19 cellular contexts compared by ENCODE assay signal in genomic region chr2:46377666-46378560, GRCh38.
DNase-seq lines count a peak whose midpoint lies in the region; ATAC-seq and TF ChIP-seq lines count a peak whose summit lies in the region.
"Had no signal": no experiment of that assay in that cellular context is flagged by ENCODE, and none has a peak within 500 bp of the region (broad histone marks: within the 10 kb centered on the region; RNA-seq: fewer than 3 reads in every experiment).

No MANE protein-coding gene starts in this region.

- H3K36me3 ChIP-seq in upper lobe of left lung: peaks cover 73 to 100% (median 92%) of the 10 kb centered on the region in 4 donors

- peaks cover 19% of the 10 kb centered on the region for H3K36me3 Mint-ChIP-seq in activated CD4-positive, alpha-beta memory T cell treated with anti-CD3 and anti-CD28 coated beads, Interleukin-2, amount 10 ng/mL, durations not matched to agents 7 days and 5 days (ENCODE audit: low read depth)
- H3K36me3 Mint-ChIP-seq in activated CD4-positive, alpha-beta memory T cell treated with anti-CD3 and anti-CD28 coated beads for 36 hours: peaks cover 6% of the 10 kb centered on the region
- peaks cover 4% of the 10 kb centered on the region for H3K36me3 Mint-ChIP-seq in activated CD8-positive, alpha-beta memory T cell treated with anti-CD3 and anti-CD28 coated beads, Interleukin-2, amount 10 ng/mL, durations not matched to agents 7 days and 5 days
- H3K36me3 Mint-ChIP-seq in nephron (ENCODE audit: low read depth): peaks cover 7% of the 10 kb centered on the region
- H3K36me3 Mint-ChIP-seq: natural killer cell treated with Interleukin-12 subunit alpha and Interleukin-12 subunit beta and Interleukin-15 and Interleukin-18, amount 100 ng/mL, for 72 hours had no signal

- WGBS in upper lobe of left lung, 2 donors: 87 to 92% methylated on average over 13 to 15 of the region's 16 CpGs

- no peaks in the 10 kb centered on the region for H3K27me3 Mint-ChIP-seq in activated CD4-positive, alpha-beta memory T cell treated with anti-CD3 and anti-CD28 coated beads, Interleukin-2, amount 10 ng/mL, durations not matched to agents 7 days and 5 days
- H3K27me3 Mint-ChIP-seq in activated CD4-positive, alpha-beta memory T cell treated with anti-CD3 and anti-CD28 coated beads for 36 hours: no peaks in the 10 kb centered on the region
- H3K27me3 Mint-ChIP-seq in activated CD8-positive, alpha-beta memory T cell treated with anti-CD3 and anti-CD28 coated beads, Interleukin-2, amount 10 ng/mL, durations not matched to agents 7 days and 5 days: no peaks in the 10 kb centered on the region
- peaks cover 24% of the 10 kb centered on the region for H3K27me3 Mint-ChIP-seq in nephron (ENCODE audit: low read depth)
- H3K27me3 Mint-ChIP-seq: activated CD4-positive, alpha-beta T cell treated with anti-CD3 and anti-CD28 coated beads for 36 hours had no signal

- no peak for TF ChIP-seq POLR2A in upper lobe of left lung (IDR thresholded peaks at IDR 0.05)

- no peaks in the 10 kb centered on the region for H3K27me3 ChIP-seq in upper lobe of left lung
- H3K27me3 ChIP-seq: brain microvascular endothelial cell had no signal

- H3K27ac ChIP-seq in upper lobe of left lung: peak overlapping the region in 3 of 4 donors; percentile 56 to 62 (median 58)
- H3K27ac ChIP-seq: brain microvascular endothelial cell had no signal

- H3K27ac Mint-ChIP-seq in activated CD4-positive, alpha-beta memory T cell treated with anti-CD3 and anti-CD28 coated beads, Interleukin-2, amount 10 ng/mL, durations not matched to agents 7 days and 5 days: no peak overlapping the region
- no peak overlapping the region for H3K27ac Mint-ChIP-seq in activated CD4-positive, alpha-beta memory T cell treated with anti-CD3 and anti-CD28 coated beads for 36 hours
- H3K27ac Mint-ChIP-seq in activated CD8-positive, alpha-beta memory T cell treated with anti-CD3 and anti-CD28 coated beads, Interleukin-2, amount 10 ng/mL, durations not matched to agents 7 days and 5 days: no peak overlapping the region
- H3K27ac Mint-ChIP-seq in nephron: peak overlapping the region; percentile 44 to 71 (median 69)
- H3K27ac Mint-ChIP-seq: activated CD4-positive, alpha-beta T cell treated with anti-CD3 and anti-CD28 coated beads for 36 hours; natural killer cell treated with Interleukin-12 subunit alpha and Interleukin-12 subunit beta and Interleukin-15 and Interleukin-18, amount 100 ng/mL, for 72 hours; T-helper 1 cell treated with Interleukin-12 subunit alpha and Interleukin-12 subunit beta and Interleukin-4 antibody, amounts not matched to agents 30 μg/mL and 1 μg/mL, for 36 hours had no signal

- H3K9me3 Mint-ChIP-seq in activated CD4-positive, alpha-beta memory T cell treated with anti-CD3 and anti-CD28 coated beads, Interleukin-2, amount 10 ng/mL, durations not matched to agents 7 days and 5 days: no peaks in the 10 kb centered on the region
- no peaks in the 10 kb centered on the region for H3K9me3 Mint-ChIP-seq in activated CD4-positive, alpha-beta memory T cell treated with anti-CD3 and anti-CD28 coated beads for 36 hours
- no peaks in the 10 kb centered on the region for H3K9me3 Mint-ChIP-seq in activated CD8-positive, alpha-beta memory T cell treated with anti-CD3 and anti-CD28 coated beads, Interleukin-2, amount 10 ng/mL, durations not matched to agents 7 days and 5 days (ENCODE audit: low read depth)
- no peaks in the 10 kb centered on the region for H3K9me3 Mint-ChIP-seq in nephron
- H3K9me3 Mint-ChIP-seq: natural killer cell treated with Interleukin-12 subunit alpha and Interleukin-12 subunit beta and Interleukin-15 and Interleukin-18, amount 100 ng/mL, for 72 hours; T-helper 1 cell treated with Interleukin-12 subunit alpha and Interleukin-12 subunit beta and Interleukin-4 antibody, amounts not matched to agents 30 μg/mL and 1 μg/mL, for 36 hours had no signal

- TF ChIP-seq CTCF in nephron (IDR thresholded peaks at IDR 0.05; ENCODE audit: unreplicated experiment in 3 of 3): no peak
- no peak for TF ChIP-seq CTCF in upper lobe of left lung (IDR thresholded peaks at IDR 0.05)

- no peak overlapping the region for H3K4me3 ChIP-seq in upper lobe of left lung

- no peak overlapping the region for H3K4me3 Mint-ChIP-seq in activated CD4-positive, alpha-beta memory T cell treated with anti-CD3 and anti-CD28 coated beads, Interleukin-2, amount 10 ng/mL, durations not matched to agents 7 days and 5 days
- H3K4me3 Mint-ChIP-seq in activated CD4-positive, alpha-beta memory T cell treated with anti-CD3 and anti-CD28 coated beads for 36 hours: no peak overlapping the region
- H3K4me3 Mint-ChIP-seq in activated CD8-positive, alpha-beta memory T cell treated with anti-CD3 and anti-CD28 coated beads, Interleukin-2, amount 10 ng/mL, durations not matched to agents 7 days and 5 days: no peak overlapping the region
- H3K4me3 Mint-ChIP-seq in nephron: no peak overlapping the region
- H3K4me3 Mint-ChIP-seq: activated CD4-positive, alpha-beta T cell treated with anti-CD3 and anti-CD28 coated beads for 36 hours; natural killer cell treated with Interleukin-12 subunit alpha and Interleukin-12 subunit beta and Interleukin-15 and Interleukin-18, amount 100 ng/mL, for 72 hours; T-helper 1 cell treated with Interleukin-12 subunit alpha and Interleukin-12 subunit beta and Interleukin-4 antibody, amounts not matched to agents 30 μg/mL and 1 μg/mL, for 36 hours had no signal

- intact Hi-C loops in activated CD4-positive, alpha-beta memory T cell treated with anti-CD3 and anti-CD28 coated beads for 36 hours (cut with micrococcal nuclease): no loop called here

- TF ChIP-seq EP300 in upper lobe of left lung (IDR thresholded peaks at IDR 0.05): no peak

- POLR2A ChIA-PET in activated CD4-positive, alpha-beta memory T cell treated with anti-CD3 and anti-CD28 coated beads, Interleukin-2, amount 10 ng/mL, durations not matched to agents 7 days and 5 days (lab: Charles Lee): interaction anchor here (0.7 to 1.2 kb wide), 2 partner anchors 10 to 16 kb away, joined by 3 to 4 read pairs; no protein-coding TSS in a partner anchor
- POLR2A ChIA-PET in activated CD4-positive, alpha-beta memory T cell treated with anti-CD3 and anti-CD28 coated beads for 36 hours (lab: Charles Lee): no interaction called here

- no peaks in the 10 kb centered on the region for H3K4me1 Mint-ChIP-seq in activated CD4-positive, alpha-beta memory T cell treated with anti-CD3 and anti-CD28 coated beads, Interleukin-2, amount 10 ng/mL, durations not matched to agents 7 days and 5 days
- no peaks in the 10 kb centered on the region for H3K4me1 Mint-ChIP-seq in activated CD4-positive, alpha-beta memory T cell treated with anti-CD3 and anti-CD28 coated beads for 36 hours (ENCODE audit: low read depth)
- no peaks in the 10 kb centered on the region for H3K4me1 Mint-ChIP-seq in activated CD8-positive, alpha-beta memory T cell treated with anti-CD3 and anti-CD28 coated beads, Interleukin-2, amount 10 ng/mL, durations not matched to agents 7 days and 5 days
- H3K4me1 Mint-ChIP-seq in nephron: peaks cover 31% of the 10 kb centered on the region
- H3K4me1 Mint-ChIP-seq: activated CD4-positive, alpha-beta T cell treated with anti-CD3 and anti-CD28 coated beads for 36 hours had no signal

- H3K9me3 ChIP-seq in upper lobe of left lung: no peaks in the 10 kb centered on the region

- CTCF ChIA-PET in activated CD4-positive, alpha-beta memory T cell treated with anti-CD3 and anti-CD28 coated beads, Interleukin-2, amount 10 ng/mL, durations not matched to agents 7 days and 5 days (lab: Charles Lee): interaction anchor here (0.6 to 1.5 kb wide), 2 partner anchors 314 to 384 kb away, joined by 3 to 4 read pairs; no protein-coding TSS in a partner anchor
- CTCF ChIA-PET in activated CD4-positive, alpha-beta memory T cell treated with anti-CD3 and anti-CD28 coated beads for 36 hours (lab: Charles Lee): interaction anchor here (0.6 to 0.7 kb wide), 2 partner anchors 190 to 398 kb away, joined by 3 read pairs; no protein-coding TSS in a partner anchor
- CTCF ChIA-PET in activated CD8-positive, alpha-beta memory T cell treated with anti-CD3 and anti-CD28 coated beads, Interleukin-2, amount 10 ng/mL, durations not matched to agents 7 days and 5 days (lab: Charles Lee): interaction anchor here (0.9 to 1.6 kb wide), 2 partner anchors 11 to 14 kb away, joined by 3 to 5 read pairs; no protein-coding TSS in a partner anchor

- peak; percentile 8 for DNase-seq in activated CD4-positive, alpha-beta memory T cell treated with anti-CD3 and anti-CD28 coated beads, Interleukin-2, amount 10 ng/mL, durations not matched to agents 7 days and 5 days
- no peak for DNase-seq in activated CD4-positive, alpha-beta memory T cell treated with anti-CD3 and anti-CD28 coated beads for 36 hours
- DNase-seq in activated CD8-positive, alpha-beta memory T cell treated with anti-CD3 and anti-CD28 coated beads, Interleukin-2, amount 10 ng/mL, durations not matched to agents 7 days and 5 days: peak; percentile 32
- DNase-seq in upper lobe of left lung: no peak
- DNase-seq: activated CD4-positive, alpha-beta T cell treated with anti-CD3 and anti-CD28 coated beads for 36 hours; activated gamma-delta T cell; brain microvascular endothelial cell; cortex of kidney; DMS79 treated with DMSO at 0.1 percent for 48 hours; GOT3; midbrain; NCI-H1092; NCI-H2081 treated with DMSO at 0.1 percent for 48 hours had no signal

- ATAC-seq in activated CD8-positive, alpha-beta memory T cell treated with anti-CD3 and anti-CD28 coated beads, Interleukin-2, amount 10 ng/mL, durations not matched to agents 7 days and 5 days: no peak
- ATAC-seq in upper lobe of left lung (ENCODE audit: low FRiP score in 2 of 2) (no peak), GM19328 (IDR thresholded peaks at IDR 0.05; ENCODE audit: unreplicated experiment) (no peak), HG03457 (IDR thresholded peaks at IDR 0.05; ENCODE audit: unreplicated experiment) (no peak), GM18511 (IDR thresholded peaks at IDR 0.05; ENCODE audit: unreplicated experiment) (no peak)
- ATAC-seq: activated CD4-positive, alpha-beta T cell treated with anti-CD3 and anti-CD28 coated beads for 36 hours; natural killer cell treated with Interleukin-12 subunit alpha and Interleukin-12 subunit beta and Interleukin-15 and Interleukin-18, amount 100 ng/mL, for 72 hours had no signal

- peaks cover 9 to 27% (median 13%) of the 10 kb centered on the region in 4 donors for H3K4me1 ChIP-seq in upper lobe of left lung

Comparison
In these comparisons a context has a peak if more than half of its experiments do, and no peak if none do; other contexts are left out.
1. DNase-seq: peak in activated CD4-positive, alpha-beta memory T cell treated with anti-CD3 and anti-CD28 coated beads, Interleukin-2, amount 10 ng/mL, durations not matched to agents 7 days and 5 days (single experiment) and activated CD8-positive, alpha-beta memory T cell treated with anti-CD3 and anti-CD28 coated beads, Interleukin-2, amount 10 ng/mL, durations not matched to agents 7 days and 5 days (single experiment); none in activated CD4-positive, alpha-beta memory T cell treated with anti-CD3 and anti-CD28 coated beads for 36 hours (single experiment) and upper lobe of left lung (0 of 2).
2. H3K27ac Mint-ChIP-seq: peak in nephron (3 of 3); none in activated CD4-positive, alpha-beta memory T cell treated with anti-CD3 and anti-CD28 coated beads, Interleukin-2, amount 10 ng/mL, durations not matched to agents 7 days and 5 days (single experiment), activated CD4-positive, alpha-beta memory T cell treated with anti-CD3 and anti-CD28 coated beads for 36 hours (single experiment) and activated CD8-positive, alpha-beta memory T cell treated with anti-CD3 and anti-CD28 coated beads, Interleukin-2, amount 10 ng/mL, durations not matched to agents 7 days and 5 days (single experiment).